Comparison of ENCODE assay signal across 8 cellular contexts in genomic region chr2:211157856-211158463, GRCh38.
DNase-seq lines count a peak whose midpoint lies in the region; ATAC-seq, FAIRE-seq and TF ChIP-seq lines count a peak whose summit lies in the region.

No MANE protein-coding gene starts in this region.

- no peaks in the 10 kb centered on the region for H3K9me3 ChIP-seq in body of pancreas

- FAIRE-seq in TTC549 (lab: Jason Lieb, UNC), result peak; percentile 77

- H3K27ac ChIP-seq in body of pancreas, result no peak overlapping the region

- H3K27me3 ChIP-seq in body of pancreas, result no peaks in the 10 kb centered on the region

- peak; percentile 59 for ATAC-seq in Right ventricle myocardium inferior
- ATAC-seq in HG02885 (IDR thresholded peaks at IDR 0.05; ENCODE audit: poor library complexity, unreplicated experiment), result peak; percentile 99
- peak; percentile 71 for ATAC-seq in body of pancreas

- DNase-seq in Right ventricle myocardium inferior (ENCODE audit: missing footprints) (peak; percentile 75), cardiac septum (ENCODE audit: low spot score) (no peak), NCI-H2029 (lab: John Stamatoyannopoulos, UW) (peak; percentile 61), body of pancreas (peak; percentile 76 to 86 (median 80)), inferior parietal cortex (ENCODE audit: extremely low spot score) (peak; percentile 91)
- DNase-seq in stimulated activated CD4-positive, alpha-beta T cell treated with anti-CD3 and anti-CD28 coated beads, Interleukin-1b, Interleukin-23, amount 100 ng/mL, for 1 hour (ENCODE audit: low read depth in 2 of 2), result peak; percentile 16 to 41

- TF ChIP-seq CTCF in body of pancreas (IDR thresholded peaks at IDR 0.05), result peak; percentile 73 to 87 (median 78)

- H3K4me3 ChIP-seq in body of pancreas, result no peak overlapping the region

- H3K4me1 ChIP-seq in body of pancreas, result no peaks in the 10 kb centered on the region

- intact Hi-C loops in Right ventricle myocardium inferior (cut with DNase I) (loop anchor here (5.0 kb wide), 1 partner anchor 541 kb away; no protein-coding TSS in a partner anchor), cardiac septum (cut with DNase I) (loop anchor here (5.0 kb wide), 1 partner anchor 541 kb away; no protein-coding TSS in a partner anchor), body of pancreas (cut with DNase I) (no loop called here)

- WGBS in body of pancreas, 2 donors, result 7 to 9% methylated on average over 5 of the region's 5 CpGs

- no peak for TF ChIP-seq POLR2A in body of pancreas (IDR thresholded peaks at IDR 0.05)

- H3K36me3 ChIP-seq in body of pancreas (replicated peaks in 1 of 2; ENCODE audit: insufficient read depth in 1 of 2, low read depth in 2 of 2), result no peaks in the 10 kb centered on the region
